Comparison of ENCODE assay signal across 12 cellular contexts in genomic region chr1:164699815-164700491, GRCh38.
DNase-seq lines count a peak whose midpoint lies in the region; TF ChIP-seq lines count a peak whose summit lies in the region.
"Had no signal": no experiment of that assay in that cellular context is flagged by ENCODE, and none has a peak within 500 bp of the region (broad histone marks: within the 10 kb centered on the region; RNA-seq: fewer than 3 reads in every experiment).

No MANE protein-coding gene starts in this region.

- H3K27ac Mint-ChIP-seq in Caco-2 (ENCODE audit: unreplicated experiment): peak overlapping the region; percentile 20
- H3K27ac Mint-ChIP-seq in glutamatergic neuron (ENCODE audit: unreplicated experiment): peak overlapping the region; percentile 67
- H3K27ac Mint-ChIP-seq: naive thymus-derived CD8-positive, alpha-beta T cell had no signal

- POLR2A ChIA-PET in Caco-2 (lab: Charles Lee) (no interaction called here), RWPE1 (lab: Yijun Ruan, JAX; ENCODE audit: low non-redundant PET) (no interaction called here)

- peaks cover 8% of the 10 kb centered on the region for H3K4me1 ChIP-seq in Caco-2

- no peak for TF ChIP-seq CTCF in Caco-2 (IDR thresholded peaks at IDR 0.05; ENCODE audit: insufficient read depth in 1 of 2, low read depth in 1 of 2, low read length in 1 of 2, severe bottlenecking in 1 of 2, unreplicated experiment in 1 of 2)
- TF ChIP-seq CTCF in glutamatergic neuron (IDR thresholded peaks at IDR 0.05; ENCODE audit: partially characterized antibody, unreplicated experiment): no peak
- TF ChIP-seq CTCF in RWPE1 (conservative IDR thresholded peaks at IDR 0.05; ENCODE audit: low read depth): no peak

- H3K27ac ChIP-seq in angular gyrus (ENCODE audit: low read depth, low read length) (peak overlapping the region; percentile 33), RWPE1 (no peak overlapping the region)

- no peaks in the 10 kb centered on the region for H3K27me3 ChIP-seq in Caco-2 (replicated peaks; ENCODE audit: control insufficient read depth, insufficient read depth, low read length)

- H3K9me3 Mint-ChIP-seq in Caco-2 (ENCODE audit: unreplicated experiment) (no peaks in the 10 kb centered on the region), glutamatergic neuron (ENCODE audit: unreplicated experiment) (peaks cover 2% of the 10 kb centered on the region)
- H3K9me3 Mint-ChIP-seq: naive thymus-derived CD8-positive, alpha-beta T cell had no signal

- CTCF ChIA-PET in Caco-2 (lab: Charles Lee): no interaction called here
- CTCF ChIA-PET in RWPE1 (lab: Yijun Ruan, JAX): interaction anchor here (0.7 kb wide), 1 partner anchor 1009 kb away, joined by 5 read pairs; no protein-coding TSS in a partner anchor

- no peak overlapping the region for H3K4me3 ChIP-seq in Caco-2 (ENCODE audit: low read depth, low read length)

- H3K9me3 ChIP-seq in Caco-2: no peaks in the 10 kb centered on the region

- DNase-seq in Caco-2 (no peak), glutamatergic neuron (no peak), pons (ENCODE audit: low spot score) (peak; percentile 38), NCI-H226 (no peak), RWPE1 (ENCODE audit: low spot score) (no peak), NCI-H128 (lab: John Stamatoyannopoulos, UW; ENCODE audit: unreplicated experiment) (no peak)
- DNase-seq in stimulated activated CD8-positive, alpha-beta memory T cell treated with anti-CD3 and anti-CD28 coated beads, Interleukin-4, amount 100 ng/mL, for 48 hours: no peak
- DNase-seq: activated gamma-delta T cell; naive thymus-derived CD8-positive, alpha-beta T cell; NCI-H2171 treated with DMSO at 0.1 percent for 48 hours; stimulated activated CD4-positive, alpha-beta T cell treated with anti-CD3 and anti-CD28 coated beads, Interleukin-4, amount 100 ng/mL, for 24 hours had no signal

- intact Hi-C loops in Caco-2 (cut with micrococcal nuclease; ENCODE audit: unreplicated experiment): no loop called here

- H3K36me3 Mint-ChIP-seq in Caco-2 (ENCODE audit: insufficient read depth, unreplicated experiment) (no peaks in the 10 kb centered on the region), glutamatergic neuron (ENCODE audit: unreplicated experiment) (no peaks in the 10 kb centered on the region)
- H3K36me3 Mint-ChIP-seq: naive thymus-derived CD8-positive, alpha-beta T cell had no signal

- BruUV-seq in Caco-2 (replicated peaks; lab: Mats Ljungman, UMichigan): no TSS peak

- H3K4me1 Mint-ChIP-seq in Caco-2 (ENCODE audit: low read depth, unreplicated experiment) (peaks cover 19% of the 10 kb centered on the region), glutamatergic neuron (ENCODE audit: low read depth, unreplicated experiment) (peaks cover 23% of the 10 kb centered on the region)
- H3K4me1 Mint-ChIP-seq: naive thymus-derived CD8-positive, alpha-beta T cell had no signal

- H3K4me3 Mint-ChIP-seq in Caco-2 (ENCODE audit: unreplicated experiment) (no peak overlapping the region), glutamatergic neuron (ENCODE audit: unreplicated experiment) (no peak overlapping the region)
- H3K4me3 Mint-ChIP-seq: naive thymus-derived CD8-positive, alpha-beta T cell had no signal

- H3K27me3 Mint-ChIP-seq in Caco-2 (ENCODE audit: insufficient read depth, unreplicated experiment) (no peaks in the 10 kb centered on the region), glutamatergic neuron (ENCODE audit: unreplicated experiment) (no peaks in the 10 kb centered on the region)

- no peaks in the 10 kb centered on the region for H3K36me3 ChIP-seq in Caco-2 (ENCODE audit: control insufficient read depth, insufficient read depth, low read length)
